Comparison of ENCODE assay signal across 19 cellular contexts in genomic region chr9:90019596-90019995, GRCh38.
DNase-seq lines count a peak whose midpoint lies in the region; ATAC-seq and TF ChIP-seq lines count a peak whose summit lies in the region.
"Had no signal": no experiment of that assay in that cellular context is flagged by ENCODE, and none has a peak within 500 bp of the region (broad histone marks: within the 10 kb centered on the region; RNA-seq: fewer than 3 reads in every experiment).

No MANE protein-coding gene starts in this region.

- H3K27me3 ChIP-seq in neuronal stem cell (ENCODE audit: control insufficient read depth in 3 of 3, insufficient read depth in 3 of 3, low read depth in 1 of 3, low read length in 3 of 3), result no peaks in the 10 kb centered on the region
- no peaks in the 10 kb centered on the region for H3K27me3 ChIP-seq in upper lobe of right lung

- H4K8ac ChIP-seq in neuronal stem cell (ENCODE audit: low read depth, low read length), result no peak overlapping the region

- H3K14ac ChIP-seq in neuronal stem cell (ENCODE audit: low read length), result no peak overlapping the region

- DNase-seq in cardiac septum (ENCODE audit: low spot score), result peak; percentile 31
- DNase-seq in left ventricle myocardium superior, result no peak
- peak; percentile 69 for DNase-seq in mesenteric fat pad (ENCODE audit: low spot score)
- DNase-seq in neuronal stem cell (ENCODE audit: low spot score), result no peak
- DNase-seq in SK-N-DZ (ENCODE audit: low spot score), result no peak
- DNase-seq in activated CD4-positive, alpha-beta T cell treated with anti-CD3 and anti-CD28 coated beads for 48 hours, result no peak
- DNase-seq in upper lobe of right lung, result no peak
- no peak for DNase-seq in DMS53 treated with DMSO at 0.1 percent for 48 hours (lab: John Stamatoyannopoulos, UW; ENCODE audit: unreplicated experiment)
- DNase-seq: C1 segment of cervical spinal cord; CD4-positive, CD25-positive, alpha-beta regulatory T cell; CD8-positive, alpha-beta memory T cell; COR-L47; DMS 273 treated with DMSO at 0.1 percent for 48 hours; DMS53; GM23248 had no signal

- H2BK120ac ChIP-seq in neuronal stem cell (ENCODE audit: low read depth, low read length), result no peak overlapping the region

- no peak for TF ChIP-seq CTCF in upper lobe of right lung (IDR thresholded peaks at IDR 0.05)

- no peak overlapping the region for H2AFZ ChIP-seq in neuronal stem cell (ENCODE audit: low read length)
- H2AFZ ChIP-seq: GM23248 had no signal

- no peak overlapping the region for H3K23ac ChIP-seq in neuronal stem cell (ENCODE audit: low read depth, low read length, poor library complexity)

- H3K4me2 ChIP-seq in neuronal stem cell (ENCODE audit: insufficient read depth, low read length, poor library complexity, severe bottlenecking), result no peak overlapping the region
- H3K4me2 ChIP-seq: A549 had no signal

- H2AK5ac ChIP-seq in neuronal stem cell (ENCODE audit: low read depth, low read length), result no peak overlapping the region

- H3K79me1 ChIP-seq in neuronal stem cell (ENCODE audit: low read depth, low read length), result no peaks in the 10 kb centered on the region

- no peak overlapping the region for H3K4me3 ChIP-seq in neuronal stem cell (ENCODE audit: low read length in 2 of 2)
- H3K4me3 ChIP-seq in upper lobe of right lung, result no peak overlapping the region
- H3K4me3 ChIP-seq: A549, GM23248, HAP-1 had no signal

- H2BK15ac ChIP-seq in neuronal stem cell (ENCODE audit: low read length), result no peak overlapping the region

- no peak overlapping the region for H4K91ac ChIP-seq in neuronal stem cell (ENCODE audit: low read depth, low read length, poor library complexity)

- no peak for ATAC-seq in left ventricle myocardium superior
- ATAC-seq in upper lobe of right lung, result no peak
- ATAC-seq: A549, HepG2 had no signal

- peak overlapping the region; percentile 5 for H3K9ac ChIP-seq in neuronal stem cell (ENCODE audit: low read depth, low read length, poor library complexity)
- H3K9ac ChIP-seq: GM23248 had no signal

- H2BK5ac ChIP-seq in neuronal stem cell (ENCODE audit: low read length), result no peak overlapping the region

- no peak overlapping the region for H3K4ac ChIP-seq in neuronal stem cell (ENCODE audit: low read length)

- no CpG with 5 or more reads among the region's 9 CpGs for WGBS in neuronal stem cell (ENCODE audit: extremely low coverage in 2 of 2, insufficient read length in 2 of 2, insufficient replicate concordance in 1 of 2), 2 donors

- H3K4me1 ChIP-seq in neuronal stem cell (ENCODE audit: control insufficient read depth in 2 of 2, insufficient read depth in 1 of 2, low read depth in 1 of 2, low read length in 2 of 2) (no peaks in the 10 kb centered on the region), upper lobe of right lung (no peaks in the 10 kb centered on the region)
- H3K4me1 ChIP-seq: A549, HAP-1 had no signal

- H3K27ac ChIP-seq in neuronal stem cell (replicated peaks; ENCODE audit: low read length), result no peak overlapping the region
- no peak overlapping the region for H3K27ac ChIP-seq in upper lobe of right lung
- H3K27ac ChIP-seq: 22Rv1, A549, GM23248 had no signal

- intact Hi-C loops in cardiac septum (cut with DNase I) (no loop called here), left ventricle myocardium superior (cut with micrococcal nuclease) (no loop called here), upper lobe of right lung (cut with DNase I) (loop anchor here (10.0 kb wide), 1 partner anchor 55 kb away; no protein-coding TSS in a partner anchor)

- H3K18ac ChIP-seq in neuronal stem cell (ENCODE audit: low read length), result no peak overlapping the region

- H3K36me3 ChIP-seq in neuronal stem cell (replicated peaks in 1 of 2; ENCODE audit: control insufficient read depth in 2 of 2, insufficient read depth in 2 of 2, low read length in 2 of 2), result no peaks in the 10 kb centered on the region
- H3K36me3 ChIP-seq in upper lobe of right lung, result no peaks in the 10 kb centered on the region
- H3K36me3 ChIP-seq: HAP-1 had no signal

- H2BK12ac ChIP-seq in neuronal stem cell (ENCODE audit: low read length), result no peak overlapping the region

- peaks cover 0 to 1% of the 10 kb centered on the region in 2 donors for H3K9me3 ChIP-seq in neuronal stem cell (replicated peaks in 1 of 2; ENCODE audit: control insufficient read depth in 2 of 2, insufficient read depth in 1 of 2, low read depth in 1 of 2, low read length in 2 of 2)
- H3K9me3 ChIP-seq in upper lobe of right lung, result no peaks in the 10 kb centered on the region
- H3K9me3 ChIP-seq: HAP-1 had no signal

Comparison
In these comparisons a context has a peak if more than half of its experiments do, and no peak if none do; other contexts are left out.
1. DNase-seq: peak in cardiac septum (single experiment) and mesenteric fat pad (single experiment); none in left ventricle myocardium superior (single experiment), neuronal stem cell (single experiment), SK-N-DZ (single experiment), activated CD4-positive, alpha-beta T cell treated with anti-CD3 and anti-CD28 coated beads for 48 hours (single experiment), upper lobe of right lung (single experiment) and DMS53 treated with DMSO at 0.1 percent for 48 hours (single experiment).